1 cellular context compared by ENCODE assay signal in genomic region chr14:69658664-69659261, GRCh38.
TF ChIP-seq lines count a peak whose summit lies in the region.

No MANE protein-coding gene starts in this region.

TF ChIP-seq in H1, 55 proteins besides CTCF, POLR2A, EP300 and RAD21 (continued from another document):
- TF ChIP-seq SAP30 (IDR thresholded peaks at IDR 0.05; ENCODE audit: insufficient read depth, insufficient replicate concordance, low read length) (no peak), HDAC2 (IDR thresholded peaks at IDR 0.05; ENCODE audit: borderline replicate concordance in 1 of 2, low read depth in 2 of 2, low read length in 2 of 2) (no peak), GTF2F1 (IDR thresholded peaks at IDR 0.05; ENCODE audit: borderline replicate concordance, low read depth, low read length) (no peak), TBP (IDR thresholded peaks at IDR 0.05; ENCODE audit: low read depth, low read length) (no peak), CHD2 (IDR thresholded peaks at IDR 0.05; ENCODE audit: low read length) (no peak)
